ENCODE assay signal across 9 cellular contexts in the genomic region with DNA sequence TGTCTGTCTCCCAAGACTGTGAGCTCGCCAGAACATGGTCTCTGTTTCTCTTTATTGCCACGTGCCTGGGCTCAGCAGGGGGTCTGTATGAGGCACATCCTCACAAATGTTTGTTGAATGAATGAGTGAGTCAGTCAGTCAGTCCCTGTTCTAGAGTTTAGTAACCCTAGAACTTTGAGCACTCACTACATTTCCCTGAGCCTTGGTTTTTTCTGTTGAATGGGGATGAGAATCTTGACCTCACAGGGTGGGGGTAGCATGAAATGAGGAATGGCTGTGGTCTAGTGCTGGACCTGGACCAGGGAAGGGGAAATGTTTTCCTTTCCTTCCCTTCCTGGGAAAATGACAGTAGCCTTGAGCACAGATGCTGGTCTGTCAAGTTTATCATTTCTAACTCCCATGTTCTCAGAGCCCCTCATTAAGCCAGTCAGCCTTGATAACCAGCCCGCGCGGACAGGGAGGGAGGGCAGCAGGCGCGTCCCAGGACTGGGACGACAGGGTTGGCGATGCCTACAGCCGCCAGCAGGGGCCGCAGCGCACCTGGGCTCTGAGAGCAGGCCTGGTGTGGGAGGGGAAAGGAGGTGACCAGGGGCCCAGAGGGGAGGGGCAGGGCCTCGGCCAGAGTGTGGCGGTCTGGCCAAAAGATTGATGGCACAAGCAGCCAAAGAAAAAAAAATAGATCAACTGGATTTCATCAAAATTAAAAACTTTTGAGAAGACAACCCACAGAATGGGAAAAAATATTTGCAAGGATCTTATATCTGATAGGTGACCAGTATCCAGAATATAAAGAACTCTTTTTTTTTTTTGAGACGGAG. TPM values are rescaled to one million over a fixed set of nuclear protein-coding genes. Genes with fewer than 3 reads are reported as not detected.
DNase-seq lines count a peak whose midpoint lies in the region; ATAC-seq, FAIRE-seq and TF ChIP-seq lines count a peak whose summit lies in the region.
"Had no signal": no experiment of that assay in that cellular context is flagged by ENCODE, and none has a peak within 500 bp of the region (broad histone marks: within the 10 kb centered on the region; RNA-seq: fewer than 3 reads in every experiment).

No MANE protein-coding gene starts in this region.

- peak; percentile 91 for DNase-seq in GM19239 (ENCODE audit: insufficient read length, low spot score)
- DNase-seq in NOMO-1 treated with dmso at 0.1 percent for 144 hours (lab: John Stamatoyannopoulos, UW; ENCODE audit: unreplicated experiment), result peak; percentile 69
- DNase-seq in activated CD8-positive, alpha-beta memory T cell treated with anti-CD3 and anti-CD28 coated beads, Interleukin-2, amount 50 U/mL, for 4 hours, result peak; percentile 72
- peak; percentile 94 for DNase-seq in endothelial cell (ENCODE audit: low spot score)
- peak; percentile 80 for DNase-seq in mucosa of gallbladder (ENCODE audit: low spot score)
- peak; percentile 90 for DNase-seq in stimulated activated CD8-positive, alpha-beta memory T cell treated with anti-CD3 and anti-CD28 coated beads, Interleukin-4, amount 100 ng/mL, for 48 hours

- no peaks in the 10 kb centered on the region for H3K9me3 Mint-ChIP-seq in endothelial cell (ENCODE audit: unreplicated experiment)

- H3K27me3 Mint-ChIP-seq in endothelial cell (ENCODE audit: unreplicated experiment), result peaks cover 2% of the 10 kb centered on the region

- TF ChIP-seq CTCF in C4-2B (conservative IDR thresholded peaks at IDR 0.05) (peak; percentile 100), endothelial cell (IDR thresholded peaks at IDR 0.05; ENCODE audit: unreplicated experiment) (peak; percentile 83)

- H3K4me1 Mint-ChIP-seq in endothelial cell (ENCODE audit: unreplicated experiment), result no peaks in the 10 kb centered on the region

- no peak overlapping the region for H3K27ac ChIP-seq in C4-2B
- H3K27ac ChIP-seq: SK-N-MC had no signal

- FAIRE-seq in GM19239 (lab: Jason Lieb, UNC), result peak; percentile 89

- H3K36me3 Mint-ChIP-seq in endothelial cell (ENCODE audit: low read depth, unreplicated experiment), result no peaks in the 10 kb centered on the region

- no peak overlapping the region for H3K27ac Mint-ChIP-seq in endothelial cell (ENCODE audit: unreplicated experiment)

- peak; percentile 81 for ATAC-seq in HG03457 (IDR thresholded peaks at IDR 0.05; ENCODE audit: unreplicated experiment)

- no peak overlapping the region for H3K4me3 Mint-ChIP-seq in endothelial cell (ENCODE audit: unreplicated experiment)

RNA-seq across cellular contexts. Expression of a gene that starts 24.1 kb away (rescaled TPM):
- total RNA-seq in endothelial cell (ENCODE audit: unreplicated experiment) (0.82 TPM), mucosa of gallbladder (37.2 TPM)

RNA-seq across cellular contexts. Expression of a gene that starts 25.8 kb away (rescaled TPM):
- 34.2 TPM for total RNA-seq in endothelial cell (ENCODE audit: unreplicated experiment)
- total RNA-seq in mucosa of gallbladder, result 75.6 TPM

Comparison
In these comparisons a context has a peak if more than half of its experiments do, and no peak if none do; other contexts are left out.
1. RNA of a gene that starts 24.1 kb away (total RNA-seq): 37.2 TPM in mucosa of gallbladder (single experiment); 0.82 TPM in endothelial cell (single experiment); every median in the first group is over 10 times any median in the second.
2. Peak in every context shown above with its lines, with median percentiles within 50 percentile points of each other: DNase-seq.